Comparison of ENCODE assay signal across 9 cellular contexts in the genomic region with DNA sequence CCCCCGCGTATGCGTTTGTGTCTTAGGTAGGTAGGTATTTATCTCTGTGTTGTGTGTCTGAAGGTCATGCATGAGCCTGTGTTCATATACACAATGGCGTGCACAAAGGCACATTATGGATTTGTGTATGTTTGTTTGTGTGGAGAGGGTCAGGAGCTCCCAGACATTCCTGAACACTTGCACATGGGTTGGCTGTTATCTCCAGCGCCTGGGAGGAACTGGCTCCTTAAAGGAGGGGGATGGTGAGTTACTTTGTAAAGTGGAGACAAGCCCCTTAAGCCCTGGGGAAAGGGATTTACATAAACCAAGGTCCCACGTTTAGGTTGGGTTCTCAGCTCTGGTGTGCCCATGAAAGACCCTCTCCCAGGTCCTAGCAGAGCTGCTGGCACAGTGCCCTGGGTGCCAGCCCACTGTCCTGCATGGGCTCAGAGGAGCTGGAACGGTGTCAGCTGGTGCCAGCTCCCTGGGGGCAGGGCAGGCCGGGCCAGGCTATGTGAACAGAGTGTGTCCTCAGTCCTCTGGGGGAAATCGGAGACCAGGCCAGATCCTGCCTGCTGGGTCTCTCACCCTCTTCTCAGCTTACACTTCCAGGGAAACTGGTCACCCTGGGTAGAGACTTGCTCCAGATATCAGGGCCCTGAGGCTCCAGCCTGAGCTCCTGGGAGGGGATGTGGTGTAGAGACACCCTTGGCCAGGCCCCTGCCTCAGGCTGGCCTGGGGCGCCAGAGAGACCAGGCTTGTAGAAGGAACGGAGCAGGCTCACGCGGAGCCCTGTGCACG. TPM values are rescaled to one million over a fixed set of nuclear protein-coding genes. Genes with fewer than 3 reads are reported as not detected.
DNase-seq lines count a peak whose midpoint lies in the region; ATAC-seq and TF ChIP-seq lines count a peak whose summit lies in the region.
"Had no signal": no experiment of that assay in that cellular context is flagged by ENCODE, and none has a peak within 500 bp of the region (broad histone marks: within the 10 kb centered on the region; RNA-seq: fewer than 3 reads in every experiment).

No MANE protein-coding gene starts in this region.

- no TSS peak for BruUV-seq in A673 (replicated peaks; lab: Mats Ljungman, UMichigan)

- intact Hi-C loops in A673 (cut with micrococcal nuclease; ENCODE audit: unreplicated experiment), result no loop called here

- DNase-seq in AG20443 (ENCODE audit: low spot score) (peak; percentile 55), SJCRH30 (peak; percentile 63 to 74), fibroblast of the aortic adventitia (ENCODE audit: low read depth) (peak; percentile 81), osteoblast (ENCODE audit: insufficient read length, low spot score, missing footprints) (peak; percentile 95), NCI-H1417 (lab: John Stamatoyannopoulos, UW) (no peak), A673 (ENCODE audit: low spot score) (no peak)
- DNase-seq: NCI-H2171 had no signal

- H3K27me3 ChIP-seq in SJCRH30 (no peaks in the 10 kb centered on the region), osteoblast (ENCODE audit: insufficient read depth, low read length) (no peaks in the 10 kb centered on the region), A673 (replicated peaks; ENCODE audit: insufficient read depth, low read depth, low read length, poor library complexity) (no peaks in the 10 kb centered on the region)

- CTCF ChIA-PET in A673 (lab: Charles Lee), result no interaction called here

- peaks cover 26% of the 10 kb centered on the region for H3K4me1 ChIP-seq in SJCRH30
- H3K4me1 ChIP-seq in osteoblast (ENCODE audit: insufficient read depth, low read length), result peaks cover 36% of the 10 kb centered on the region
- peaks cover 9% of the 10 kb centered on the region for H3K4me1 ChIP-seq in A673 (ENCODE audit: insufficient read depth, low read length, poor library complexity, severe bottlenecking)

- H3K36me3 ChIP-seq in SJCRH30 (no peaks in the 10 kb centered on the region), osteoblast (ENCODE audit: insufficient read depth, low read length) (no peaks in the 10 kb centered on the region), A673 (ENCODE audit: insufficient read depth, low read length, poor library complexity, severe bottlenecking) (no peaks in the 10 kb centered on the region)

- no peaks in the 10 kb centered on the region for H4K20me1 ChIP-seq in osteoblast (ENCODE audit: insufficient read depth, low read length)

- no peak overlapping the region for H2AFZ ChIP-seq in osteoblast (ENCODE audit: low read length)

- H3K4me3 ChIP-seq in SJCRH30 (0 out of 2 replicates have a peak overlapping the region, but pooled peaks have one; percentile 1), fibroblast of the aortic adventitia (ENCODE audit: low read depth, low read length) (no peak overlapping the region), osteoblast (ENCODE audit: insufficient read depth, low read length) (peak overlapping the region; percentile 45), A673 (ENCODE audit: low read depth, low read length, poor library complexity, severe bottlenecking) (no peak overlapping the region)

- POLR2A ChIA-PET in A673 (lab: Charles Lee; ENCODE audit: low non-redundant PET), result interaction anchor here (0.6 kb wide), 1 partner anchor 18 kb away, joined by 3 read pairs; no protein-coding TSS in a partner anchor

- no peaks in the 10 kb centered on the region for H3K79me2 ChIP-seq in osteoblast (ENCODE audit: insufficient read depth, low read length)

- TF ChIP-seq CTCF in fibroblast of the aortic adventitia (IDR thresholded peaks at IDR 0.05; ENCODE audit: insufficient read depth, low read length) (no peak), osteoblast (IDR thresholded peaks at IDR 0.05; ENCODE audit: extremely low read depth, low read depth, low read length) (no peak), A673 (conservative IDR thresholded peaks at IDR 0.05; ENCODE audit: low read depth, low read length) (no peak)

- no peak for ATAC-seq in HG02973 (IDR thresholded peaks at IDR 0.05; ENCODE audit: unreplicated experiment)
- no peak for ATAC-seq in GM18858 (IDR thresholded peaks at IDR 0.05; ENCODE audit: unreplicated experiment)

- H3K9me3 ChIP-seq in SJCRH30 (replicated peaks) (no peaks in the 10 kb centered on the region), osteoblast (ENCODE audit: low read depth, low read length) (no peaks in the 10 kb centered on the region), A673 (ENCODE audit: low read depth, low read length, poor library complexity, severe bottlenecking) (no peaks in the 10 kb centered on the region)

- peak overlapping the region; percentile 9; the same call in 1 of the 2 replicates for H3K27ac ChIP-seq in SJCRH30
- peak overlapping the region; percentile 93 for H3K27ac ChIP-seq in osteoblast (ENCODE audit: low read depth, low read length)
- H3K27ac ChIP-seq in A673 (ENCODE audit: low read depth, low read length, poor library complexity, severe bottlenecking), result no peak overlapping the region

- peak overlapping the region; percentile 64 for H3K4me2 ChIP-seq in osteoblast (ENCODE audit: insufficient read depth, low read length)

RNA-seq across cellular contexts. Expression of a gene that starts 25.1 kb away (rescaled TPM):
- 7.4 and 8.3 TPM in 2 replicates for total RNA-seq in SJCRH30 (2014; rRNA removed; shearing (Covaris generic))
- total RNA-seq in fibroblast of the aortic adventitia (ENCODE audit: low replicate concordance) (27.8 and 35.2 TPM in 2 replicates), osteoblast (38.0 and 39.8 TPM in 2 replicates), A673 (2021) (3.4 and 5.6 TPM in 2 replicates)

RNA-seq across cellular contexts. Expression of a gene that starts 32.8 kb away (rescaled TPM):
- 58.5 and 60.9 TPM in 2 replicates for total RNA-seq in SJCRH30 (2014; rRNA removed; shearing (Covaris generic))
- 81.7 and 82.1 TPM in 2 replicates for total RNA-seq in fibroblast of the aortic adventitia (ENCODE audit: low replicate concordance)
- 46.6 and 64.4 TPM in 2 replicates for total RNA-seq in osteoblast
- total RNA-seq in A673 (2021), result 76.5 and 84.5 TPM in 2 replicates

RNA-seq across cellular contexts. Expression of a gene that starts 39.8 kb away (rescaled TPM):
- 10.4 and 11.1 TPM in 2 replicates for total RNA-seq in SJCRH30 (2014; rRNA removed; shearing (Covaris generic))
- total RNA-seq in fibroblast of the aortic adventitia (ENCODE audit: low replicate concordance) (12.0 and 27.8 TPM in 2 replicates), osteoblast (11.5 and 20.3 TPM in 2 replicates), A673 (2021) (0.11 and 0.22 TPM in 2 replicates)

RNA-seq across cellular contexts. Expression of a gene that starts 47.3 kb away (rescaled TPM):
- total RNA-seq in SJCRH30 (2014; rRNA removed; shearing (Covaris generic)), result 23.5 and 26.5 TPM in 2 replicates
- 41.5 and 43.3 TPM in 2 replicates for total RNA-seq in fibroblast of the aortic adventitia (ENCODE audit: low replicate concordance)
- 30.4 and 30.9 TPM in 2 replicates for total RNA-seq in osteoblast
- 32.8 and 34.6 TPM in 2 replicates for total RNA-seq in A673 (2021)

Comparison
In these comparisons a context has a peak if more than half of its experiments do, and no peak if none do; other contexts are left out.
1. DNase-seq: peak in AG20443 (single experiment), SJCRH30 (2 of 2), fibroblast of the aortic adventitia (single experiment) and osteoblast (single experiment); none in NCI-H1417 (0 of 3) and A673 (single experiment).
2. H3K4me3 ChIP-seq: peak in SJCRH30 (single experiment) and osteoblast (single experiment); none in fibroblast of the aortic adventitia (single experiment) and A673 (single experiment).